In the genomic region with DNA sequence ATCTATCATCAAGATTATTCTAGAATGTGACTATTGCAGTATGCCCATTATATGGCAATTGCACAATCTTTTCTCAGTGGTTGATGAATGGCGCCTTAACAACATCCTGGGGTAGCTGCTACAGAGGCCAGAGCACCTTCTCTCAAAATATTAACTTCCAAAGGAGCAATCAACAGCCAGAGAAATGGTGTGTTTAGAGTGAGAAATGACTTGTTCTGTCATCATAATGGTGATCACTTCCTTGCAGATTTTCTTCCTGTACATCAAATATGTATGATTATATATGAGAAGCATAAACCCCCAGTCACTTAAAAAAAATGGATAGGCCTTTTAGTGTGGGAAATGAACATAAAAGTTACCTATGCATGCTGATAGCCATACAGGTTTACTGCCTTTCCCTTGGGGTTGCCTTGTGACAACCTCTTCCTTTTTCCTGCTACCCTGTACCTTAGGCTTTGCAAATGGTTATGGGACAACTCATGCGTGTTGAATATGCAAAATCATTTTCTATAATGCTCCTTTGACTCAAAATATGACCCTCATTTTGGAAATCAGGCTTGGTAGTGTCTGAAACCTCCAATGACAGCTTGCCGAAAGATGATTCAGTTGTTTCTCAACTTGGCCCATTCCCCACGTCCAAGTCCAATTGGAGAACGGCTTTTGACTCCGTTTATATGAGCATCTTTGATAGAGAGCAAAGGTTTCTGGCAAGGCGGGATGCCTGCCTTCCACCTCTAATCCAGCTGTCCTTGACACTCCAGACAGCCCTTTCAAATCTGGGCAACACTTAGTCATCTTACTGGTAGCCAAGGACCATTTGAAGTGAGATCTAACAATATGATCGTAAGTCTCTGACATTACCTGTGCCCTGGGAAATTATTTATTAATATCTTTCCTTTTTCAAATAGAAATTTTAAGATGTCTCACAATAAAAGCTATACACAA, we compare ENCODE assay signal across 14 cellular contexts.
DNase-seq lines count a peak whose midpoint lies in the region; ATAC-seq and FAIRE-seq lines count a peak whose summit lies in the region.
"Had no signal": no experiment of that assay in that cellular context is flagged by ENCODE, and none has a peak within 500 bp of the region (broad histone marks: within the 10 kb centered on the region; RNA-seq: fewer than 3 reads in every experiment).

No MANE protein-coding gene starts in this region.

- ATAC-seq in left ventricle myocardium superior (peak; percentile 46), right cardiac atrium (no peak), HG02610 (IDR thresholded peaks at IDR 0.05; ENCODE audit: unreplicated experiment) (peak; percentile 85), HG03439 (IDR thresholded peaks at IDR 0.05; ENCODE audit: unreplicated experiment) (peak; percentile 68)

- H3K27me3 ChIP-seq in right cardiac atrium (ENCODE audit: control insufficient read depth, insufficient read depth): no peaks in the 10 kb centered on the region
- H3K27me3 ChIP-seq: heart left ventricle had no signal

- intact Hi-C loops in left ventricle myocardium superior (cut with micrococcal nuclease): no loop called here
- intact Hi-C loops in right cardiac atrium (cut with DNase I): no loop called here

- no peaks in the 10 kb centered on the region for H3K9me3 ChIP-seq in right cardiac atrium (ENCODE audit: control insufficient read depth, low read length)
- H3K9me3 ChIP-seq: heart left ventricle had no signal

- 66% methylated on average over 8 of the region's 8 CpGs for WGBS in right cardiac atrium

- DNase-seq in left ventricle myocardium superior (no peak), right cardiac atrium (no peak), RCC 7860 (ENCODE audit: low spot score) (no peak), NCI-H748 treated with DMSO at 0.1 percent for 48 hours (lab: John Stamatoyannopoulos, UW) (no peak), NCI-H2081 (lab: John Stamatoyannopoulos, UW) (no peak)
- DNase-seq in stimulated activated naive CD4-positive, alpha-beta T cell (lab: John Stamatoyannopoulos, UW): no peak
- DNase-seq: DMS79; H9; heart left ventricle; mesenchymal stem cell; NK-92 treated with Interleukin-12 subunit alpha and Interleukin-12 subunit beta, amount 100 ng/mL, for 24 hours had no signal

- H3K4me3 ChIP-seq in right cardiac atrium (ENCODE audit: low read length): no peak overlapping the region
- H3K4me3 ChIP-seq: heart left ventricle had no signal

- no peak overlapping the region for H3K27ac ChIP-seq in right cardiac atrium (ENCODE audit: low read length)

- no peaks in the 10 kb centered on the region for H3K4me1 ChIP-seq in right cardiac atrium (ENCODE audit: control insufficient read depth, insufficient read depth, low read length)

- no peak for FAIRE-seq in RCC 7860 (lab: Jason Lieb, UNC)
- FAIRE-seq: A204.1 had no signal

Comparison
In these comparisons a context has a peak if more than half of its experiments do, and no peak if none do; other contexts are left out.
1. ATAC-seq: peak in left ventricle myocardium superior (single experiment), HG02610 (single experiment) and HG03439 (single experiment); none in right cardiac atrium (0 of 2).